Comparison of ENCODE assay signal across 18 cellular contexts in genomic region chr5:175513726-175514125, GRCh38. TPM values are rescaled to one million over a fixed set of nuclear protein-coding genes. Genes with fewer than 3 reads are reported as not detected.
DNase-seq lines count a peak whose midpoint lies in the region; ATAC-seq, FAIRE-seq and TF ChIP-seq lines count a peak whose summit lies in the region.
"Had no signal": no experiment of that assay in that cellular context is flagged by ENCODE, and none has a peak within 500 bp of the region (broad histone marks: within the 10 kb centered on the region; RNA-seq: fewer than 3 reads in every experiment).

No MANE protein-coding gene starts in this region.

- peaks cover 73% of the 10 kb centered on the region for H3K36me3 Mint-ChIP-seq in T-helper 1 cell treated with Interleukin-12 subunit alpha and Interleukin-12 subunit beta and Interleukin-4 antibody, amounts not matched to agents 30 μg/mL and 1 μg/mL, for 36 hours (ENCODE audit: low read depth)
- peaks cover 54 to 89% of the 10 kb centered on the region in 2 donors for H3K36me3 Mint-ChIP-seq in activated naive CD4-positive, alpha-beta T cell treated with anti-CD3 and anti-CD28 coated beads, Interleukin-2, amount 50 U/mL, for 72 hours

- intact Hi-C loops in K562 (cut with micrococcal nuclease) = no loop called here

- no peak overlapping the region for H2AFZ ChIP-seq in K562 (ENCODE audit: low read depth, low read length)
- no peak overlapping the region for H2AFZ ChIP-seq in trophoblast cell (ENCODE audit: insufficient read depth, low read length, poor library complexity)
- H2AFZ ChIP-seq: PC-9 had no signal

- no peak for TF ChIP-seq POLR2A in K562 (conservative IDR thresholded peaks at IDR 0.05)

- H3K9me1 ChIP-seq in K562 (ENCODE audit: control insufficient read depth, insufficient read depth, low read length) = no peaks in the 10 kb centered on the region

- no peak overlapping the region for H4K8ac ChIP-seq in trophoblast cell (ENCODE audit: low read depth, low read length)

- H2BK5ac ChIP-seq in trophoblast cell (ENCODE audit: low read depth, low read length, poor library complexity) = no peak overlapping the region

- H3K4me2 ChIP-seq in K562 (ENCODE audit: insufficient read depth, low read length) = no peak overlapping the region
- no peak overlapping the region for H3K4me2 ChIP-seq in trophoblast cell (ENCODE audit: low read length)
- H3K4me2 ChIP-seq: PC-9 had no signal

- DNase-seq in T-helper 1 cell (no peak), K562 (ENCODE audit: extremely low read depth in 1 of 4, low spot score in 3 of 4) (no peak), trophoblast cell (no peak), NCI-H2227 (lab: John Stamatoyannopoulos, UW; ENCODE audit: unreplicated experiment) (no peak), NCI-H2196 (lab: John Stamatoyannopoulos, UW; ENCODE audit: unreplicated experiment) (no peak)
- no peak for DNase-seq in activated naive CD4-positive, alpha-beta T cell treated with anti-CD3 and anti-CD28 coated beads, Interleukin-2, amount 50 U/mL, for 72 hours (ENCODE audit: low spot score in 2 of 2)
- no peak for DNase-seq in activated naive CD4-positive, alpha-beta T cell treated with Interleukin-2 at 50 U/mL for 16 hours
- DNase-seq: DMS153, EL, H7, Karpas-422, MM.1S, NCI-H1105 treated with DMSO at 0.1 percent for 48 hours, NCI-H187 treated with DMSO at 0.1 percent for 48 hours, NCI-H774, PC-9 had no signal

- H3K9ac ChIP-seq in K562 (ENCODE audit: insufficient read depth in 1 of 2, low read depth in 2 of 2, low read length in 2 of 2) (no peak overlapping the region), trophoblast cell (ENCODE audit: low read length) (peak overlapping the region; percentile 25)

- H2BK12ac ChIP-seq in trophoblast cell (ENCODE audit: low read length) = no peak overlapping the region

- H3K79me2 ChIP-seq in K562 (ENCODE audit: control insufficient read depth, insufficient read depth, low read length) (no peaks in the 10 kb centered on the region), trophoblast cell (ENCODE audit: control insufficient read depth, insufficient read depth, low read length, poor library complexity) (no peaks in the 10 kb centered on the region)

- peaks cover 8% of the 10 kb centered on the region for H3K9me3 Mint-ChIP-seq in T-helper 1 cell treated with Interleukin-12 subunit alpha and Interleukin-12 subunit beta and Interleukin-4 antibody, amounts not matched to agents 30 μg/mL and 1 μg/mL, for 36 hours
- peaks cover 4 to 7% of the 10 kb centered on the region in 2 donors for H3K9me3 Mint-ChIP-seq in activated naive CD4-positive, alpha-beta T cell treated with anti-CD3 and anti-CD28 coated beads, Interleukin-2, amount 50 U/mL, for 72 hours

- CTCF ChIA-PET in K562 (lab: Yijun Ruan, JAX; ENCODE audit: low intra/inter-chr PET ratio) = no interaction called here

- no peak overlapping the region for H4K91ac ChIP-seq in trophoblast cell (ENCODE audit: low read depth, low read length)

- no peak for TF ChIP-seq CTCF in K562 (IDR thresholded peaks at IDR 0.05 in 2 of 3, conservative IDR thresholded peaks at IDR 0.05 in 1 of 3; ENCODE audit: insufficient read depth in 2 of 3, low read depth in 1 of 3, low read length in 3 of 3)

- no peaks in the 10 kb centered on the region for H3K27me3 ChIP-seq in K562 (ENCODE audit: control insufficient read depth in 2 of 2, insufficient read depth in 2 of 2, low read length in 2 of 2)
- H3K27me3 ChIP-seq in trophoblast cell (ENCODE audit: insufficient read depth, low read length) = no peaks in the 10 kb centered on the region

- H3K4me1 ChIP-seq in K562 (replicated peaks in 1 of 2; ENCODE audit: control insufficient read depth in 2 of 2, insufficient read depth in 2 of 2, low read length in 2 of 2) = peaks cover 9 to 15% of the 10 kb centered on the region in 2 experiments; a peak in 3 of 5 replicates
- peaks cover 3 to 8% of the 10 kb centered on the region in 2 experiments for H3K4me1 ChIP-seq in trophoblast cell (ENCODE audit: control insufficient read depth in 1 of 2, insufficient read depth in 2 of 2, low read length in 2 of 2)

- in situ Hi-C loops in K562 (cut with MboI) = no loop called here

- H4K12ac ChIP-seq in trophoblast cell (ENCODE audit: low read depth, low read length) = no peak overlapping the region

- TF ChIP-seq EP300 in K562 (IDR thresholded peaks at IDR 0.05; ENCODE audit: low read length) = no peak

- no peak overlapping the region for H3K18ac ChIP-seq in trophoblast cell (ENCODE audit: low read length)

- BruUV-seq in K562 (replicated peaks; lab: Mats Ljungman, UMichigan) = no TSS peak

- H3K27me3 Mint-ChIP-seq in T-helper 1 cell treated with Interleukin-12 subunit alpha and Interleukin-12 subunit beta and Interleukin-4 antibody, amounts not matched to agents 30 μg/mL and 1 μg/mL, for 36 hours (ENCODE audit: low read depth) = no peaks in the 10 kb centered on the region

- no peak overlapping the region for H3K4me3 ChIP-seq in K562
- H3K4me3 ChIP-seq in trophoblast cell (ENCODE audit: low read depth, low read length) = peak overlapping the region; percentile 10
- H3K4me3 ChIP-seq: PC-9 had no signal

- H3K27ac ChIP-seq in K562 (ENCODE audit: extremely low read depth, low read depth, low read length) (no peak overlapping the region), trophoblast cell (ENCODE audit: low read depth, low read length) (no peak overlapping the region)
- H3K27ac ChIP-seq: 22Rv1, PC-9 had no signal

- H3K4me3 Mint-ChIP-seq in T-helper 1 cell treated with Interleukin-12 subunit alpha and Interleukin-12 subunit beta and Interleukin-4 antibody, amounts not matched to agents 30 μg/mL and 1 μg/mL, for 36 hours = no peak overlapping the region

- H2AK5ac ChIP-seq in trophoblast cell (ENCODE audit: low read length) = no peak overlapping the region

- H3K4me1 Mint-ChIP-seq in T-helper 1 cell treated with Interleukin-12 subunit alpha and Interleukin-12 subunit beta and Interleukin-4 antibody, amounts not matched to agents 30 μg/mL and 1 μg/mL, for 36 hours (ENCODE audit: low read depth) = peaks cover 43% of the 10 kb centered on the region

- no peak for ATAC-seq in activated naive CD4-positive, alpha-beta T cell treated with anti-CD3 and anti-CD28 coated beads, Interleukin-2, amount 50 U/mL, for 72 hours
- ATAC-seq in K562 = no peak

- H3K14ac ChIP-seq in trophoblast cell (ENCODE audit: low read length) = no peak overlapping the region

- peaks cover 3% of the 10 kb centered on the region for H3K79me1 ChIP-seq in trophoblast cell (ENCODE audit: low read length)

- 100% methylated on average over 4 of the region's 7 CpGs for WGBS in K562 (ENCODE audit: insufficient coverage, low coverage, missing lambda C conversion rate)
- no CpG with 5 or more reads among the region's 7 CpGs for WGBS in trophoblast cell (ENCODE audit: extremely low coverage, insufficient coverage, insufficient read length)

- H2BK120ac ChIP-seq in trophoblast cell (ENCODE audit: insufficient read depth, low read length, poor library complexity) = no peak overlapping the region

- H3K36me3 ChIP-seq in K562 (ENCODE audit: control insufficient read depth, insufficient read depth, low read length) (peaks cover 98% of the 10 kb centered on the region), trophoblast cell (ENCODE audit: control insufficient read depth in 1 of 2, insufficient read depth in 2 of 2, low read length in 2 of 2) (peaks cover 28 to 48% of the 10 kb centered on the region in 2 experiments)

- peak overlapping the region; percentile 35 for H3K27ac Mint-ChIP-seq in T-helper 1 cell treated with Interleukin-12 subunit alpha and Interleukin-12 subunit beta and Interleukin-4 antibody, amounts not matched to agents 30 μg/mL and 1 μg/mL, for 36 hours
- peak overlapping the region; percentile 82 to 98 for H3K27ac Mint-ChIP-seq in activated naive CD4-positive, alpha-beta T cell treated with anti-CD3 and anti-CD28 coated beads, Interleukin-2, amount 50 U/mL, for 72 hours

- H4K20me1 ChIP-seq in K562 (replicated peaks; ENCODE audit: control insufficient read depth, insufficient read depth, low read length) = peaks cover 15% of the 10 kb centered on the region; the same call in 1 of the 2 replicates

- no peak overlapping the region for H3K4ac ChIP-seq in trophoblast cell (ENCODE audit: low read depth, low read length)

- H3K23ac ChIP-seq in trophoblast cell (ENCODE audit: low read length) = no peak overlapping the region

- H3K9me3 ChIP-seq in K562 (replicated peaks; ENCODE audit: control insufficient read depth, insufficient read depth, low read depth, low read length) = no peaks in the 10 kb centered on the region
- H3K9me3 ChIP-seq in trophoblast cell (ENCODE audit: insufficient read depth, low read depth, low read length) = no peaks in the 10 kb centered on the region

- TF ChIP-seq RAD21 in K562 (CRISPR knock-in tag; conservative IDR thresholded peaks at IDR 0.05 in 1 of 2, IDR thresholded peaks at IDR 0.05 in 1 of 2) = no peak

- POLR2A ChIA-PET in K562 (lab: Yijun Ruan, JAX) = no interaction called here

- no peak for FAIRE-seq in K562 (lab: Jason Lieb, UNC)

TF ChIP-seq in K562, 482 proteins besides CTCF, POLR2A, EP300 and RAD21:
- TF ChIP-seq ZNF165 (CRISPR knock-in tag; IDR thresholded peaks at IDR 0.05; ENCODE audit: borderline replicate concordance) (no peak), POLR2B (IDR thresholded peaks at IDR 0.05; ENCODE audit: low read depth, partially characterized antibody) (peak; percentile 30), ZNF263 (CRISPR knock-in tag; IDR thresholded peaks at IDR 0.05; ENCODE audit: borderline replicate concordance) (no peak), POLR3G (IDR thresholded peaks at IDR 0.05; ENCODE audit: extremely low read depth, insufficient read length, insufficient replicate concordance) (no peak)

RNA-seq across cellular contexts. Expression of gene SFXN1, which starts 35.4 kb away (rescaled TPM):
- total RNA-seq in activated naive CD4-positive, alpha-beta T cell treated with anti-CD3 and anti-CD28 coated beads, Interleukin-2, amount 50 U/mL, for 72 hours = 100 to 1,000 TPM; 320 to 351 TPM
- 132 and 237 TPM in 2 replicates for total RNA-seq in K562 (2011; cell fraction: chromatin; rRNA removed; ENCODE audit: low replicate concordance)
- total RNA-seq in K562 (2011; cell fraction: nucleolus; rRNA removed) = 53.5 and 61.5 TPM in 2 replicates
- 121 and 188 TPM in 2 replicates for total RNA-seq in K562 (2011; cell fraction: nucleoplasm; rRNA removed)
- total RNA-seq in K562 (2014; rRNA removed) (109 and 113 TPM in 2 replicates), K562 (2014; rRNA removed; fragmentation: Illumina TruSeq; extraction: Trizol) (128 and 129 TPM in 2 replicates), K562 (2015; rRNA removed; fragmentation: Illumina TruSeq; extraction: Trizol) (112 and 113 TPM in 2 replicates), K562 (2021) (141 and 147 TPM in 2 replicates)
- polyA plus RNA-seq in K562 (2011; rRNA removed) (227 and 261 TPM in 2 replicates), K562 (2014; fragmentation: Illumina TruSeq; extraction: Trizol) (190 and 197 TPM in 2 replicates), K562 (2014; fragmentation: Nextera tagmentation; extraction: Ambion mirVana) (10 to 100 TPM; 31.8 to 34.0 TPM), K562 (2014; rRNA removed) (83.1 and 101 TPM in 2 replicates)
- 191 and 230 TPM in 2 replicates for polyA plus RNA-seq in K562 (2011; cell fraction: cytosol; rRNA removed)
- polyA plus RNA-seq in K562 (2011; cell fraction: nucleus; rRNA removed) = 171 and 185 TPM in 2 replicates
- polyA plus RNA-seq in K562 (2012) = 80.2 and 143 TPM in 2 replicates
- 473 and 585 TPM in 2 replicates for polyA minus RNA-seq in K562 (2011; rRNA and poly(A)+ RNA removed)
- 144 and 181 TPM in 2 replicates for polyA minus RNA-seq in K562 (2011; cell fraction: cytosol; rRNA and poly(A)+ RNA removed)
- 52.8 and 105 TPM in 2 replicates for polyA minus RNA-seq in K562 (2011; cell fraction: nucleus; rRNA and poly(A)+ RNA removed)
- 51.7 and 53.8 TPM in 2 replicates for polyA plus RNA-seq in trophoblast cell (2013)
